Comparison of ENCODE assay signal across 26 cellular contexts in the genomic region with DNA sequence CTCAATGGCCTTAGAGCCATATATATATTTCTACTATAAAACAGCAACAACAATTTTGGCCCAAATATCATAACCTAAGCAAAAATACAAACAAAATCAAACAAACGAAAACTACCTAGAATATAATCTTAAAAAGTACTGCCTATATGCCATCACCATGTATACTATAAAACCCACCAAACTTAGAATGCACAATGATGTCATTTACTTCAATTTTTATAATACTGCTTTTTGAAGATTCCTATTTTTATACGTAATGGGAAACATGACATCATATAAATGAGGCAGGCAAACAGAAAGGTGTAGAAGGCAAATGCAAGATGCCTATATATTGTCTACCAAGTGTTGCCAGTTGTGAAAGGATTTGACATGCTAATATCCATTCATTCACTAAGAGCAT.
DNase-seq lines count a peak whose midpoint lies in the region; ATAC-seq, FAIRE-seq and TF ChIP-seq lines count a peak whose summit lies in the region.
"Had no signal": no experiment of that assay in that cellular context is flagged by ENCODE, and none has a peak within 500 bp of the region (broad histone marks: within the 10 kb centered on the region; RNA-seq: fewer than 3 reads in every experiment).

No MANE protein-coding gene starts in this region.

- H2AK5ac ChIP-seq in IMR-90 (ENCODE audit: low read depth, low read length): no peak overlapping the region

- H3K36me3 ChIP-seq in HepG2 (replicated peaks in 1 of 2; ENCODE audit: control insufficient read depth in 1 of 2, insufficient read depth in 2 of 2, low read length in 2 of 2): no peaks in the 10 kb centered on the region
- peaks cover 0 to 3% (median 0%) of the 10 kb centered on the region in 4 donors for H3K36me3 ChIP-seq in right lobe of liver
- H3K36me3 ChIP-seq in IMR-90 (ENCODE audit: control insufficient read depth, insufficient read depth, low read length): 0 out of 2 replicates have a peak, but pooled peaks cover 1% of the 10 kb centered on the region
- no peaks in the 10 kb centered on the region for H3K36me3 ChIP-seq in hepatocyte (replicated peaks; ENCODE audit: insufficient read depth, low read depth)
- no peaks in the 10 kb centered on the region for H3K36me3 ChIP-seq in psoas muscle (ENCODE audit: insufficient read depth in 1 of 2, low read depth in 1 of 2)
- H3K36me3 ChIP-seq: BE2C; BLaER1 treated with 17β-estradiol and CSF1 and Interleukin-3, amounts not matched to agents 10 nM and 100 nM; HAP-1 had no signal

- peaks cover 8 to 13% of the 10 kb centered on the region in 2 experiments; a peak in 3 of 4 replicates for H3K79me1 ChIP-seq in IMR-90 (ENCODE audit: low read depth in 1 of 2, low read length in 2 of 2)

- no peak overlapping the region for H3K4ac ChIP-seq in IMR-90 (ENCODE audit: low read depth, low read length)

- H3K9ac ChIP-seq in HepG2 (ENCODE audit: insufficient read depth, low read depth, low read length): no peak overlapping the region
- H3K9ac ChIP-seq in IMR-90 (ENCODE audit: low read depth, low read length): no peak overlapping the region
- H3K9ac ChIP-seq: BLaER1 treated with 17β-estradiol and CSF1 and Interleukin-3, amounts not matched to agents 10 nM and 100 nM had no signal

- no peak overlapping the region for H2BK5ac ChIP-seq in IMR-90 (ENCODE audit: low read depth, low read length, poor library complexity, severe bottlenecking)

- H4K8ac ChIP-seq in IMR-90 (ENCODE audit: low read depth in 2 of 2, low read length in 2 of 2): peak overlapping the region in 1 of 2 experiments; percentile 35; a peak in 1 of 4 replicates

- peak overlapping the region; percentile 12; the same call in 1 of the 2 replicates for H3K18ac ChIP-seq in IMR-90 (ENCODE audit: low read depth, low read length)

- H3K79me2 ChIP-seq in HepG2 (ENCODE audit: insufficient read depth, low read length): peaks cover 3% of the 10 kb centered on the region
- no peaks in the 10 kb centered on the region for H3K79me2 ChIP-seq in hepatocyte

- H3K9me2 ChIP-seq in hepatocyte (replicated peaks; ENCODE audit: insufficient read depth): no peaks in the 10 kb centered on the region

- BruUV-seq in HepG2 (replicated peaks; lab: Mats Ljungman, UMichigan) (no TSS peak), IMR-90 (replicated peaks; lab: Mats Ljungman, UMichigan) (no TSS peak)

- TF ChIP-seq RAD21 in HepG2 (CRISPR knock-in tag; IDR thresholded peaks at IDR 0.05) (no peak), IMR-90 (IDR thresholded peaks at IDR 0.05; ENCODE audit: low read length) (no peak)

- H3K27ac ChIP-seq in HepG2 (ENCODE audit: extremely low read length, insufficient read depth, low read length): no peak overlapping the region
- no peak overlapping the region for H3K27ac ChIP-seq in right lobe of liver
- no peak overlapping the region for H3K27ac ChIP-seq in IMR-90 (ENCODE audit: insufficient read depth, low read length)
- H3K27ac ChIP-seq in hepatocyte: peak overlapping the region; percentile 20
- H3K27ac ChIP-seq in psoas muscle: peak overlapping the region; percentile 31
- H3K27ac ChIP-seq: 22Rv1; BLaER1 treated with 17β-estradiol and CSF1 and Interleukin-3, amounts not matched to agents 10 nM and 100 nM had no signal

- H3K4me3 ChIP-seq in HepG2 (replicated peaks in 1 of 3; ENCODE audit: insufficient read depth in 1 of 3, low read depth in 2 of 3, low read length in 3 of 3): no peak overlapping the region
- no peak overlapping the region for H3K4me3 ChIP-seq in right lobe of liver
- no peak overlapping the region for H3K4me3 ChIP-seq in IMR-90 (ENCODE audit: insufficient read depth, low read depth, low read length)
- H3K4me3 ChIP-seq in hepatocyte: no peak overlapping the region
- H3K4me3 ChIP-seq in psoas muscle: no peak overlapping the region
- H3K4me3 ChIP-seq: BLaER1 treated with 17β-estradiol and CSF1 and Interleukin-3, amounts not matched to agents 10 nM and 100 nM; HAP-1 had no signal

- no peaks in the 10 kb centered on the region for H4K20me1 ChIP-seq in HepG2 (ENCODE audit: insufficient read depth, low read length)
- H4K20me1 ChIP-seq in IMR-90 (ENCODE audit: insufficient read depth, low read length): no peaks in the 10 kb centered on the region
- H4K20me1 ChIP-seq in hepatocyte (ENCODE audit: insufficient read depth, poor library complexity, severe bottlenecking): no peaks in the 10 kb centered on the region
- H4K20me1 ChIP-seq: BLaER1 treated with 17β-estradiol and CSF1 and Interleukin-3, amounts not matched to agents 10 nM and 100 nM had no signal

- H3K9me3 ChIP-seq in HepG2 (ENCODE audit: low read length): no peaks in the 10 kb centered on the region
- no peaks in the 10 kb centered on the region for H3K9me3 ChIP-seq in right lobe of liver
- no peaks in the 10 kb centered on the region for H3K9me3 ChIP-seq in IMR-90 (ENCODE audit: control insufficient read depth, insufficient read depth, low read length)
- H3K9me3 ChIP-seq in hepatocyte (ENCODE audit: low read depth): no peaks in the 10 kb centered on the region
- no peaks in the 10 kb centered on the region for H3K9me3 ChIP-seq in psoas muscle
- H3K9me3 ChIP-seq: BE2C; BLaER1 treated with 17β-estradiol and CSF1 and Interleukin-3, amounts not matched to agents 10 nM and 100 nM; HAP-1 had no signal

- H2AFZ ChIP-seq in HepG2 (ENCODE audit: low read length) (no peak overlapping the region), IMR-90 (replicated peaks; ENCODE audit: low read length, poor library complexity) (no peak overlapping the region), hepatocyte (no peak overlapping the region)

- ATAC-seq in HepG2 (no peak), right lobe of liver (no peak), IMR-90 (ENCODE audit: low read depth) (no peak), psoas muscle (no peak)

- DNase-seq in HepG2 (ENCODE audit: low spot score) (no peak), right lobe of liver (no peak), IMR-90 (no peak), hepatocyte (ENCODE audit: low spot score) (no peak), psoas muscle (no peak), LoVo (ENCODE audit: low spot score) (no peak), HEK293T (ENCODE audit: extremely low spot score) (no peak), DMS153 (lab: John Stamatoyannopoulos, UW) (no peak)
- DNase-seq: ACHN; AML-193; BE2C; CD4-positive, alpha-beta T cell; CD8-positive, alpha-beta memory T cell; DMS 273 treated with DMSO at 0.1 percent for 48 hours; DMS53; DMS79 treated with DMSO at 0.1 percent for 48 hours; GF-D8; GOT3 had no signal

- in situ Hi-C loops in HepG2 (cut with HindIII; ENCODE audit: extremely low pct_ligation_motif_present, low pct_unique_long_range_greater_than_20kb) (no loop called here), IMR-90 (cut with MboI; ENCODE audit: low sequenced_read_pairs) (no loop called here)

- TF ChIP-seq EP300 in HepG2 (IDR thresholded peaks at IDR 0.05; ENCODE audit: low read depth in 2 of 2, low read length in 2 of 2) (no peak), HepG2 (CRISPR knock-in tag; IDR thresholded peaks at IDR 0.05; ENCODE audit: borderline replicate concordance) (no peak)

- H3K27me3 ChIP-seq in HepG2 (ENCODE audit: control insufficient read depth in 1 of 2, insufficient read depth in 2 of 2, low read length in 2 of 2) (no peaks in the 10 kb centered on the region), right lobe of liver (no peaks in the 10 kb centered on the region), IMR-90 (ENCODE audit: control insufficient read depth, insufficient read depth, low read length) (no peaks in the 10 kb centered on the region), hepatocyte (no peaks in the 10 kb centered on the region), psoas muscle (ENCODE audit: insufficient read depth in 3 of 3, low read length in 2 of 3) (no peaks in the 10 kb centered on the region)
- H3K27me3 ChIP-seq: BE2C; BLaER1 treated with 17β-estradiol and CSF1 and Interleukin-3, amounts not matched to agents 10 nM and 100 nM had no signal

- no peak overlapping the region for H4K5ac ChIP-seq in IMR-90 (ENCODE audit: low read depth, low read length)

- H3K4me1 ChIP-seq in HepG2 (ENCODE audit: insufficient read depth, low read length) (peaks cover 11% of the 10 kb centered on the region), right lobe of liver (no peaks in the 10 kb centered on the region), IMR-90 (ENCODE audit: control insufficient read depth, insufficient read depth, low read length) (peaks cover 11% of the 10 kb centered on the region), hepatocyte (ENCODE audit: insufficient read depth) (no peaks in the 10 kb centered on the region), psoas muscle (peaks cover 62% of the 10 kb centered on the region)
- H3K4me1 ChIP-seq: BE2C; BLaER1 treated with 17β-estradiol and CSF1 and Interleukin-3, amounts not matched to agents 10 nM and 100 nM had no signal

- H2BK15ac ChIP-seq in IMR-90 (ENCODE audit: low read depth, low read length): no peak overlapping the region

- no peak overlapping the region for H2BK120ac ChIP-seq in IMR-90 (ENCODE audit: low read depth, low read length)

- no peak for TF ChIP-seq POLR2A in HepG2 (IDR thresholded peaks at IDR 0.05; ENCODE audit: insufficient read depth in 1 of 2, low read depth in 2 of 2, low read length in 2 of 2)
- TF ChIP-seq POLR2A in right lobe of liver (IDR thresholded peaks at IDR 0.05): no peak
- no peak for TF ChIP-seq POLR2A in IMR-90 (IDR thresholded peaks at IDR 0.05; ENCODE audit: low read depth, low read length)

- WGBS in HepG2 (ENCODE audit: low lambda C conversion rate): 95% methylated on average over 2 of the region's 2 CpGs
- WGBS in right lobe of liver (ENCODE audit: insufficient coverage, low coverage, low lambda C conversion rate, missing lambda C conversion rate): 89% methylated on average over 2 of the region's 2 CpGs
- WGBS in IMR-90 (ENCODE audit: extremely low coverage in 2 of 2, insufficient read length in 1 of 2), 2 experiments: 100% methylated on average over 1 of the region's 2 CpGs; no CpG with 5 or more reads in 1 of the 2 experiments
- WGBS in hepatocyte (ENCODE audit: low lambda C conversion rate, missing lambda C conversion rate): 90% methylated on average over 2 of the region's 2 CpGs
- 83 to 97% (median 89%) methylated on average over 2 of the region's 2 CpGs for WGBS in psoas muscle, 3 donors

- intact Hi-C loops in HepG2 (cut with micrococcal nuclease; ENCODE audit: unreplicated experiment) (no loop called here), right lobe of liver (cut with DNase I) (no loop called here), IMR-90 (cut with micrococcal nuclease) (no loop called here), psoas muscle (cut with DNase I) (no loop called here)

- H4K91ac ChIP-seq in IMR-90 (ENCODE audit: insufficient read depth, low read depth, low read length): no peak overlapping the region

- dilution Hi-C loops in IMR-90 (cut with HindIII; ENCODE audit: low sequenced_read_pairs, unreplicated experiment): no loop called here

- no peak overlapping the region for H3K56ac ChIP-seq in IMR-90 (ENCODE audit: extremely low read depth, insufficient read depth, low read length)

- H3K4me2 ChIP-seq in HepG2 (ENCODE audit: low read depth, low read length) (no peak overlapping the region), IMR-90 (ENCODE audit: low read depth, low read length) (no peak overlapping the region), hepatocyte (no peak overlapping the region)
- H3K4me2 ChIP-seq: BLaER1 treated with 17β-estradiol and CSF1 and Interleukin-3, amounts not matched to agents 10 nM and 100 nM had no signal

- no peak overlapping the region for H3K14ac ChIP-seq in IMR-90 (replicated peaks; ENCODE audit: low read depth, low read length)

- H3K23ac ChIP-seq in IMR-90 (ENCODE audit: low read depth, low read length): no peak overlapping the region

- H2AK9ac ChIP-seq in IMR-90 (replicated peaks; ENCODE audit: low read depth, low read length, poor library complexity): no peak overlapping the region

- CTCF ChIA-PET in HepG2 (lab: Yijun Ruan, JAX; ENCODE audit: low intra/inter-chr PET ratio, low total read pairs) (no interaction called here), IMR-90 (lab: Yijun Ruan, JAX) (interaction anchor here (0.5 to 1.6 kb wide), 4 partner anchors 16 to 758 kb away, joined by 3 to 8 read pairs (median 4); a partner anchor contains a TSS), HEK293T (lab: Yijun Ruan, JAX) (no interaction called here)

- H3K9me1 ChIP-seq in IMR-90 (ENCODE audit: insufficient read depth, low read length): no peaks in the 10 kb centered on the region; the same call in 1 of the 2 replicates

- no peak for FAIRE-seq in HepG2 (lab: Jason Lieb, UNC)
- FAIRE-seq: A204.1, D721Med, GM12891, GM18507, H54 had no signal

- no peak for TF ChIP-seq CTCF in HepG2 (CRISPR knock-in tag; IDR thresholded peaks at IDR 0.05)
- no peak for TF ChIP-seq CTCF in right lobe of liver (IDR thresholded peaks at IDR 0.05)
- no peak for TF ChIP-seq CTCF in IMR-90 (conservative IDR thresholded peaks at IDR 0.05; ENCODE audit: low read depth, low read length)
- TF ChIP-seq CTCF in hepatocyte (IDR thresholded peaks at IDR 0.05; ENCODE audit: poor library complexity): no peak
- TF ChIP-seq CTCF in psoas muscle (IDR thresholded peaks at IDR 0.05): no peak

- no peak overlapping the region for H2BK20ac ChIP-seq in IMR-90 (ENCODE audit: low read depth, low read length)

- POLR2A ChIA-PET in HepG2 (lab: Yijun Ruan, JAX) (no interaction called here), IMR-90 (lab: Charles Lee; ENCODE audit: unreplicated experiment) (interaction anchor here (0.6 kb wide), 1 partner anchor 23 kb away, joined by 7 read pairs; no protein-coding TSS in a partner anchor), HEK293T (lab: Yijun Ruan, JAX) (no interaction called here)

Comparison
In these comparisons a context has a peak if more than half of its experiments do, and no peak if none do; other contexts are left out.
1. H3K27ac ChIP-seq: peak in hepatocyte (single experiment) and psoas muscle (single experiment); none in HepG2 (single experiment), right lobe of liver (0 of 3) and IMR-90 (single experiment).